14 cellular contexts compared by ENCODE assay signal in genomic region chr7:99108615-99109014, GRCh38. TPM values are rescaled to one million over a fixed set of nuclear protein-coding genes. Genes with fewer than 3 reads are reported as not detected.
DNase-seq lines count a peak whose midpoint lies in the region; ATAC-seq and TF ChIP-seq lines count a peak whose summit lies in the region.
"Had no signal": no experiment of that assay in that cellular context is flagged by ENCODE, and none has a peak within 500 bp of the region (broad histone marks: within the 10 kb centered on the region; RNA-seq: fewer than 3 reads in every experiment).

No MANE protein-coding gene starts in this region.

- H3K27me3 ChIP-seq in lower lobe of right lung (ENCODE audit: low read depth) (no peaks in the 10 kb centered on the region), aorta (ENCODE audit: control insufficient read depth in 1 of 2, insufficient read depth in 2 of 2, low read length in 1 of 2) (no peaks in the 10 kb centered on the region)

- H3K9me3 ChIP-seq in lower lobe of right lung (no peaks in the 10 kb centered on the region), aorta (ENCODE audit: control insufficient read depth, low read length) (no peaks in the 10 kb centered on the region)
- H3K9me3 ChIP-seq: prostate gland had no signal

- peaks cover 2% of the 10 kb centered on the region for H3K27me3 Mint-ChIP-seq in endothelial cell (ENCODE audit: unreplicated experiment)
- H3K27me3 Mint-ChIP-seq: activated naive CD4-positive, alpha-beta T cell treated with anti-CD3 and anti-CD28 coated beads, Interleukin-2, amount 10 ng/mL, durations not matched to agents 7 days and 5 days had no signal

- peaks cover 44% of the 10 kb centered on the region for H3K4me1 ChIP-seq in lower lobe of right lung
- H3K4me1 ChIP-seq in aorta (ENCODE audit: control insufficient read depth in 1 of 2, insufficient read depth in 2 of 2, low read length in 2 of 2) = peaks cover 14 to 30% of the 10 kb centered on the region in 2 donors

- H3K4me3 Mint-ChIP-seq in endothelial cell (ENCODE audit: unreplicated experiment) = no peak overlapping the region
- H3K4me3 Mint-ChIP-seq: activated naive CD4-positive, alpha-beta T cell treated with anti-CD3 and anti-CD28 coated beads, Interleukin-2, amount 10 ng/mL, durations not matched to agents 7 days and 5 days had no signal

- ATAC-seq in Right ventricle myocardium inferior = peak; percentile 8
- no peak for ATAC-seq in left cardiac atrium
- no peak for ATAC-seq in lower lobe of right lung
- ATAC-seq in aorta (ENCODE audit: low FRiP score) = peak; percentile 23
- no peak for ATAC-seq in GM18873 (IDR thresholded peaks at IDR 0.05; ENCODE audit: low FRiP score, unreplicated experiment)

- H3K36me3 ChIP-seq in lower lobe of right lung (no peaks in the 10 kb centered on the region), aorta (ENCODE audit: control insufficient read depth in 1 of 2, insufficient read depth in 2 of 2, low read length in 1 of 2) (no peaks in the 10 kb centered on the region)
- H3K36me3 ChIP-seq: prostate gland had no signal

- TF ChIP-seq CTCF in choroid plexus epithelial cell (conservative IDR thresholded peaks at IDR 0.05; ENCODE audit: low read depth, low read length) (no peak), lower lobe of right lung (IDR thresholded peaks at IDR 0.05) (no peak), endothelial cell (IDR thresholded peaks at IDR 0.05; ENCODE audit: unreplicated experiment) (no peak)

- 4 to 12% methylated on average over 4 of the region's 4 CpGs for WGBS in aorta, 2 donors

- H3K36me3 Mint-ChIP-seq in endothelial cell (ENCODE audit: low read depth, unreplicated experiment) = peaks cover 6% of the 10 kb centered on the region

- no peak for DNase-seq in Right ventricle myocardium inferior (ENCODE audit: missing footprints)
- no peak for DNase-seq in left cardiac atrium
- DNase-seq in choroid plexus epithelial cell (ENCODE audit: low read depth) = peak; percentile 47
- DNase-seq in lower lobe of right lung = no peak
- no peak for DNase-seq in aorta
- no peak for DNase-seq in endothelial cell (ENCODE audit: low spot score)
- DNase-seq in NCI-H146 (lab: John Stamatoyannopoulos, UW) = no peak
- DNase-seq: activated naive CD4-positive, alpha-beta T cell treated with anti-CD3 and anti-CD28 coated beads, Interleukin-2, amount 10 ng/mL, durations not matched to agents 7 days and 5 days; DMS79 treated with DMSO at 0.1 percent for 48 hours; NCI-H1436 treated with DMSO at 0.1 percent for 48 hours; NCI-H748 treated with DMSO at 0.1 percent for 48 hours; stimulated activated CD4-positive, alpha-beta T cell treated with anti-CD3 and anti-CD28 coated beads, Interleukin-4, amount 100 ng/mL, for 4 hours had no signal

- intact Hi-C loops in Right ventricle myocardium inferior (cut with DNase I) (loop anchor here (5.0 kb wide), 1 partner anchor 34 kb away; the partner anchor contains the start of gene SMURF1), left cardiac atrium (cut with DNase I) (no loop called here), lower lobe of right lung (cut with DNase I) (no loop called here), aorta (cut with DNase I) (loop anchor here in 1 of 2 donors (5.0 kb wide), 1 partner anchor 34 kb away; the partner anchor contains the start of gene SMURF1)

- peaks cover 44% of the 10 kb centered on the region for H3K4me1 Mint-ChIP-seq in endothelial cell (ENCODE audit: unreplicated experiment)

- peak overlapping the region; percentile 47 for H3K27ac ChIP-seq in lower lobe of right lung
- peak overlapping the region; percentile 68 to 91 for H3K27ac ChIP-seq in aorta (ENCODE audit: low read depth in 1 of 2, low read length in 2 of 2)
- H3K27ac ChIP-seq: prostate gland had no signal

- no peaks in the 10 kb centered on the region for H3K9me3 Mint-ChIP-seq in endothelial cell (ENCODE audit: unreplicated experiment)

- no peak overlapping the region for H3K27ac Mint-ChIP-seq in endothelial cell (ENCODE audit: unreplicated experiment)
- H3K27ac Mint-ChIP-seq: activated naive CD4-positive, alpha-beta T cell treated with anti-CD3 and anti-CD28 coated beads, Interleukin-2, amount 10 ng/mL, durations not matched to agents 7 days and 5 days had no signal

- H3K4me3 ChIP-seq in choroid plexus epithelial cell (ENCODE audit: low read depth, low read length) = no peak overlapping the region
- no peak overlapping the region for H3K4me3 ChIP-seq in lower lobe of right lung
- no peak overlapping the region for H3K4me3 ChIP-seq in aorta (ENCODE audit: low read length in 2 of 2)
- H3K4me3 ChIP-seq: prostate gland had no signal

RNA-seq across cellular contexts. Expression of gene SMURF1, which starts 35.3 kb away (rescaled TPM):
- total RNA-seq in Right ventricle myocardium inferior = 9.6 TPM
- total RNA-seq in left cardiac atrium = 10 to 100 TPM; 11.2 to 15.7 TPM
- 32.0 TPM for total RNA-seq in lower lobe of right lung
- total RNA-seq in aorta = 10 to 100 TPM; 37.1 to 47.9 TPM
- 10 to 100 TPM in 1 of 2 donors, 1 to 10 TPM in 1; 8.1 to 23.9 TPM for polyA plus RNA-seq in aorta
- total RNA-seq in endothelial cell (ENCODE audit: unreplicated experiment) = 32.5 TPM

Comparison
In these comparisons a context has a peak if more than half of its experiments do, and no peak if none do; other contexts are left out.
1. ATAC-seq: peak in Right ventricle myocardium inferior (single experiment) and aorta (single experiment); none in left cardiac atrium (0 of 2), lower lobe of right lung (0 of 2) and GM18873 (single experiment).